16 cellular contexts compared by ENCODE assay signal in the genomic region with DNA sequence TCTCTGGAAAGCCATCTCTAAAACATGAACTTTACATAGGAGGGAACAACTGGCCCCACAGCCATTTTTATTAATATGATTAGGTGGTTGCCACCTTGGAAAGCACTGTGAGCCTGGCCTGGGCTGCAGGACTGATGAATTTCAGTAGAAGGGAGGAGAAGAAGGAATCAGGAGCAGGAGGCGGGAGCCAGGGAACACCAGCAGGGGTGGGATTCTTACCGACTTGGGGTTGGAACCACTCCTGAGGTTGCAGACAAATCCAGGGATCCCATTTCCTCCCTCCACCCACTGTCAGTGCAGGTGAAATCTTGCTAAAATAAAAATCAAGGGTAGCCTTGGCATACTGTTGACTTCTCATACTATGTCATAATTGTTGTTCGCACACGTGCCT. TPM values are rescaled to one million over a fixed set of nuclear protein-coding genes. Genes with fewer than 3 reads are reported as not detected.
DNase-seq lines count a peak whose midpoint lies in the region; ATAC-seq and TF ChIP-seq lines count a peak whose summit lies in the region.
"Had no signal": no experiment of that assay in that cellular context is flagged by ENCODE, and none has a peak within 500 bp of the region (broad histone marks: within the 10 kb centered on the region; RNA-seq: fewer than 3 reads in every experiment).

No MANE protein-coding gene starts in this region.

- H3K9me3 ChIP-seq in H9 (ENCODE audit: control insufficient read depth, low read depth, low read length) = no peaks in the 10 kb centered on the region
- no peaks in the 10 kb centered on the region for H3K9me3 ChIP-seq in endodermal cell (ENCODE audit: control insufficient read depth, low read length)
- H3K9me3 ChIP-seq in A673 (ENCODE audit: low read depth, low read length, poor library complexity, severe bottlenecking) = no peaks in the 10 kb centered on the region
- H3K9me3 ChIP-seq: breast epithelium, gastroesophageal sphincter, left lung, thyroid gland had no signal

- H2AK5ac ChIP-seq in H9 (ENCODE audit: insufficient read length, low read length) = no peak overlapping the region

- no peaks in the 10 kb centered on the region; a peak in 1 of 5 replicates for H3K9me3 Mint-ChIP-seq in H9
- H3K9me3 Mint-ChIP-seq in endodermal cell = no peaks in the 10 kb centered on the region
- no peaks in the 10 kb centered on the region for H3K9me3 Mint-ChIP-seq in activated T-helper 1 cell treated with anti-CD3 and anti-CD28 coated beads, Interleukin-12 subunit alpha, Interleukin-12 subunit beta, Interleukin-2, Interleukin-4 antibody, amounts not matched to agents 30 ng/mL and 10 ng/mL and 1 ng/mL, durations not matched to agents 14 hours and 24 hours and 36 hours

- POLR2A ChIA-PET in A673 (lab: Charles Lee; ENCODE audit: low non-redundant PET) = no interaction called here

- no peak overlapping the region for H3K4me2 ChIP-seq in H9 (ENCODE audit: insufficient read depth, insufficient read length, low read length)

- H3K27ac ChIP-seq in H9 (ENCODE audit: insufficient read length, low read depth, low read length) = no peak overlapping the region
- no peak overlapping the region for H3K27ac ChIP-seq in endodermal cell (ENCODE audit: low read depth, low read length)
- no peak overlapping the region for H3K27ac ChIP-seq in A673 (ENCODE audit: low read depth, low read length, poor library complexity, severe bottlenecking)
- H3K27ac ChIP-seq: C4-2B had no signal

- WGBS in H9 (ENCODE audit: extremely low coverage, insufficient read length, low lambda C conversion rate) = no CpG with 5 or more reads among the region's 4 CpGs
- 85 to 87% methylated on average over 2 to 4 of the region's 4 CpGs for WGBS in endodermal cell (ENCODE audit: insufficient coverage in 1 of 2, insufficient read length in 1 of 2), 2 experiments

- no peak overlapping the region for H3K4ac ChIP-seq in H9 (ENCODE audit: low read depth, low read length)

- no peak overlapping the region for H2BK12ac ChIP-seq in H9 (ENCODE audit: insufficient read length, low read depth, low read length)

- intact Hi-C loops in posterior vena cava (cut with DNase I) (no loop called here), A673 (cut with micrococcal nuclease; ENCODE audit: unreplicated experiment) (no loop called here)
- intact Hi-C loops in activated T-helper 1 cell treated with anti-CD3 and anti-CD28 coated beads, Interleukin-12 subunit alpha, Interleukin-12 subunit beta, Interleukin-2, Interleukin-4 antibody, amounts not matched to agents 30 ng/mL and 10 ng/mL and 1 ng/mL, durations not matched to agents 14 hours and 24 hours and 36 hours (cut with micrococcal nuclease) = no loop called here

- H2AFZ ChIP-seq in H9 (ENCODE audit: low read length) = no peak overlapping the region

- H3K23ac ChIP-seq in H9 (ENCODE audit: insufficient read length, low read depth, low read length) = no peak overlapping the region

- DNase-seq in NCI-H510A treated with DMSO at 0.1 percent for 48 hours (lab: John Stamatoyannopoulos, UW) (peak; percentile 80), NCI-H510A (lab: John Stamatoyannopoulos, UW) (no peak), H9 (peak; percentile 24), endodermal cell (no peak), posterior vena cava (ENCODE audit: low spot score) (peak; percentile 38), A673 (ENCODE audit: low spot score) (no peak)
- no peak for DNase-seq in activated T-helper 1 cell treated with anti-CD3 and anti-CD28 coated beads, Interleukin-12 subunit alpha, Interleukin-12 subunit beta, Interleukin-2, Interleukin-4 antibody, amounts not matched to agents 30 ng/mL and 10 ng/mL and 1 ng/mL, durations not matched to agents 14 hours and 24 hours and 36 hours (ENCODE audit: low spot score)
- DNase-seq: 8988T; activated CD4-positive, alpha-beta T cell treated with anti-CD3 and anti-CD28 coated beads, Interleukin-2, amount 50 U/mL, for 4 hours; NCI-H2171 treated with DMSO at 0.1 percent for 48 hours; thyroid gland had no signal

- no peak overlapping the region for H4K8ac ChIP-seq in H9 (replicated peaks; ENCODE audit: insufficient read length, low read depth, low read length)

- H3K27me3 ChIP-seq in H9 (ENCODE audit: insufficient read depth, low read length) (peaks cover 6% of the 10 kb centered on the region; the same call in 1 of the 2 replicates), endodermal cell (ENCODE audit: control insufficient read depth, insufficient read depth, low read length, poor library complexity, severe bottlenecking) (no peaks in the 10 kb centered on the region), A673 (replicated peaks; ENCODE audit: insufficient read depth, low read depth, low read length, poor library complexity) (no peaks in the 10 kb centered on the region)
- H3K27me3 ChIP-seq: breast epithelium, gastroesophageal sphincter, left lung, thyroid gland had no signal

- ATAC-seq in GM19455 (IDR thresholded peaks at IDR 0.05; ENCODE audit: unreplicated experiment) = no peak
- ATAC-seq: gastroesophageal sphincter had no signal

- BruUV-seq in A673 (replicated peaks; lab: Mats Ljungman, UMichigan) = no TSS peak

- TF ChIP-seq CTCF in H9 (conservative IDR thresholded peaks at IDR 0.05) (no peak), endodermal cell (conservative IDR thresholded peaks at IDR 0.05) (no peak), A673 (conservative IDR thresholded peaks at IDR 0.05; ENCODE audit: low read depth, low read length) (no peak)

- no peaks in the 10 kb centered on the region for H3K4me1 ChIP-seq in H9 (ENCODE audit: insufficient read depth, low read length)
- H3K4me1 ChIP-seq in endodermal cell (ENCODE audit: control insufficient read depth, insufficient read depth, low read length) = peaks cover 11% of the 10 kb centered on the region
- no peaks in the 10 kb centered on the region for H3K4me1 ChIP-seq in A673 (ENCODE audit: insufficient read depth, low read length, poor library complexity, severe bottlenecking)
- H3K4me1 ChIP-seq: breast epithelium had no signal

- H3K36me3 ChIP-seq in endodermal cell (ENCODE audit: control insufficient read depth, insufficient read depth, low read length) (no peaks in the 10 kb centered on the region), A673 (ENCODE audit: insufficient read depth, low read length, poor library complexity, severe bottlenecking) (no peaks in the 10 kb centered on the region)
- H3K36me3 ChIP-seq: breast epithelium, gastroesophageal sphincter, left lung, thyroid gland had no signal

- H3K4me3 Mint-ChIP-seq in H9 = no peak overlapping the region
- H3K4me3 Mint-ChIP-seq in endodermal cell = no peak overlapping the region
- H3K4me3 Mint-ChIP-seq in activated T-helper 1 cell treated with anti-CD3 and anti-CD28 coated beads, Interleukin-12 subunit alpha, Interleukin-12 subunit beta, Interleukin-2, Interleukin-4 antibody, amounts not matched to agents 30 ng/mL and 10 ng/mL and 1 ng/mL, durations not matched to agents 14 hours and 24 hours and 36 hours = no peak overlapping the region

- H3K9ac ChIP-seq in H9 (ENCODE audit: extremely low read depth, insufficient read length, low read length) = no peak overlapping the region
- no peak overlapping the region for H3K9ac ChIP-seq in endodermal cell (ENCODE audit: extremely low read depth, low read length, poor library complexity, severe bottlenecking)

- H3K18ac ChIP-seq in H9 (ENCODE audit: insufficient read length, low read depth, low read length) = no peak overlapping the region

- H4K5ac ChIP-seq in H9 (ENCODE audit: insufficient read length, low read depth, low read length) = no peak overlapping the region

- no peak overlapping the region for H3K14ac ChIP-seq in H9 (ENCODE audit: insufficient read depth, low read length)

- no peaks in the 10 kb centered on the region for H4K20me1 ChIP-seq in H9 (ENCODE audit: control insufficient read depth, insufficient read depth, insufficient read length)

- H3K27ac Mint-ChIP-seq in H9 (peak overlapping the region in 1 of 3 experiments; percentile 58; a peak in 1 of 7 replicates), endodermal cell (peak overlapping the region; percentile 83)
- no peak overlapping the region for H3K27ac Mint-ChIP-seq in activated T-helper 1 cell treated with anti-CD3 and anti-CD28 coated beads, Interleukin-12 subunit alpha, Interleukin-12 subunit beta, Interleukin-2, Interleukin-4 antibody, amounts not matched to agents 30 ng/mL and 10 ng/mL and 1 ng/mL, durations not matched to agents 14 hours and 24 hours and 36 hours

- no peak overlapping the region for H2BK120ac ChIP-seq in H9 (ENCODE audit: low read depth, low read length, poor library complexity, severe bottlenecking)

- no peak overlapping the region for H2BK5ac ChIP-seq in H9 (ENCODE audit: insufficient read length, low read length)

- H3K4me3 ChIP-seq in endodermal cell (ENCODE audit: low read length) (no peak overlapping the region), A673 (ENCODE audit: low read depth, low read length, poor library complexity, severe bottlenecking) (no peak overlapping the region)
- H3K4me3 ChIP-seq: breast epithelium, gastroesophageal sphincter, left lung, thyroid gland had no signal

- H3K79me2 ChIP-seq in H9 (ENCODE audit: insufficient read depth, low read length) = no peaks in the 10 kb centered on the region

- CTCF ChIA-PET in A673 (lab: Charles Lee) = no interaction called here

- H3K36me3 Mint-ChIP-seq in H9 (ENCODE audit: insufficient read depth in 1 of 3, low read depth in 3 of 3) = no peaks in the 10 kb centered on the region
- H3K36me3 Mint-ChIP-seq in endodermal cell (ENCODE audit: low read depth) = no peaks in the 10 kb centered on the region
- no peaks in the 10 kb centered on the region for H3K36me3 Mint-ChIP-seq in activated T-helper 1 cell treated with anti-CD3 and anti-CD28 coated beads, Interleukin-12 subunit alpha, Interleukin-12 subunit beta, Interleukin-2, Interleukin-4 antibody, amounts not matched to agents 30 ng/mL and 10 ng/mL and 1 ng/mL, durations not matched to agents 14 hours and 24 hours and 36 hours (ENCODE audit: low read depth)

- no peak overlapping the region for H2BK15ac ChIP-seq in H9 (ENCODE audit: low read depth, low read length)

- no peak overlapping the region for H4K91ac ChIP-seq in H9 (ENCODE audit: insufficient read length, low read depth, low read length)

- H3K4me1 Mint-ChIP-seq in H9 (peaks cover 23 to 27% of the 10 kb centered on the region in 2 experiments), endodermal cell (peaks cover 43% of the 10 kb centered on the region)
- H3K4me1 Mint-ChIP-seq in activated T-helper 1 cell treated with anti-CD3 and anti-CD28 coated beads, Interleukin-12 subunit alpha, Interleukin-12 subunit beta, Interleukin-2, Interleukin-4 antibody, amounts not matched to agents 30 ng/mL and 10 ng/mL and 1 ng/mL, durations not matched to agents 14 hours and 24 hours and 36 hours (ENCODE audit: low read depth) = peaks cover 29% of the 10 kb centered on the region

- no peaks in the 10 kb centered on the region for H3K79me1 ChIP-seq in H9 (ENCODE audit: insufficient read depth, low read depth, low read length, poor library complexity, severe bottlenecking)

- H2BK20ac ChIP-seq in H9 (ENCODE audit: low read depth, low read length, poor library complexity, severe bottlenecking) = no peak overlapping the region

- peaks cover 35% of the 10 kb centered on the region for H3K27me3 Mint-ChIP-seq in H9 (ENCODE audit: low read depth)
- H3K27me3 Mint-ChIP-seq in endodermal cell (ENCODE audit: insufficient read depth) = peaks cover 51% of the 10 kb centered on the region
- H3K27me3 Mint-ChIP-seq in activated T-helper 1 cell treated with anti-CD3 and anti-CD28 coated beads, Interleukin-12 subunit alpha, Interleukin-12 subunit beta, Interleukin-2, Interleukin-4 antibody, amounts not matched to agents 30 ng/mL and 10 ng/mL and 1 ng/mL, durations not matched to agents 14 hours and 24 hours and 36 hours (ENCODE audit: insufficient read depth) = no peaks in the 10 kb centered on the region

- H3K23me2 ChIP-seq in H9 (ENCODE audit: insufficient read length, low read depth, low read length, poor library complexity, severe bottlenecking) = no peaks in the 10 kb centered on the region

- no peak overlapping the region for H3T11ph ChIP-seq in H9 (ENCODE audit: low read length)

- no peak overlapping the region for H3K56ac ChIP-seq in H9 (ENCODE audit: insufficient read length, low read depth, low read length)

RNA-seq across cellular contexts. Expression of a gene that starts 16.9 kb away (rescaled TPM):
- total RNA-seq in H9 (2021) (7.6 and 7.8 TPM in 2 replicates), endodermal cell (1 to 10 TPM; 4.6 to 5.5 TPM), posterior vena cava (1 to 10 TPM; 9.1 to 9.7 TPM), A673 (2021) (3.0 and 5.5 TPM in 2 replicates)
- 5.3 TPM for polyA plus RNA-seq in endodermal cell (2013, experiment 1 of 2)
- polyA plus RNA-seq in endodermal cell (2013, experiment 2 of 2) = 4.0 TPM
- 64.4 and 64.7 TPM in 2 replicates for total RNA-seq in activated T-helper 1 cell treated with anti-CD3 and anti-CD28 coated beads, Interleukin-12 subunit alpha, Interleukin-12 subunit beta, Interleukin-2, Interleukin-4 antibody, amounts not matched to agents 30 ng/mL and 10 ng/mL and 1 ng/mL, durations not matched to agents 14 hours and 24 hours and 36 hours

Comparison
In these comparisons a context has a peak if more than half of its experiments do, and no peak if none do; other contexts are left out.
1. DNase-seq: peak in NCI-H510A treated with DMSO at 0.1 percent for 48 hours (single experiment), H9 (single experiment) and posterior vena cava (single experiment); none in NCI-H510A (single experiment), endodermal cell (single experiment), activated T-helper 1 cell treated with anti-CD3 and anti-CD28 coated beads, Interleukin-12 subunit alpha, Interleukin-12 subunit beta, Interleukin-2, Interleukin-4 antibody, amounts not matched to agents 30 ng/mL and 10 ng/mL and 1 ng/mL, durations not matched to agents 14 hours and 24 hours and 36 hours (single experiment) and A673 (single experiment).